ENCODE assay signal across 18 cellular contexts in the genomic region with DNA sequence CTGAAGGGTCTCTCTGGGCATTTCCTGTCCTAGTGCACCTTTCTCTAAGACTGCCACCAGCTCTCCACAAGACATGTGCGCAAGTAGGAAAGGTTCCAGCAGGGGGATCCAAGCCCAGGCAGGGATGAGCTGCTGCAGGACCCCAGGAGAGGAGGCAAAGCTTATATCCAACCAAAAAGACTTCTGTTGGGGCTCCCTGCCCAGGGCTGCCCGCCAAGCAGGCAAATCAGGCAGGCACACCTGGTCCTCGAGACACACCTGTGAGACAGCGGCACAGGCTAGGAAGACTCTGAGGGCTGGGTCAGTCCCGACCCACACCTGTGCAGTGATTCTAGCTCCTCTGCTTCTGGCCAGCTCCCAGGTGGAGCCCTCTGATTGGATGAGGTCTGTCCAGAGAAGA.
DNase-seq lines count a peak whose midpoint lies in the region; ATAC-seq and TF ChIP-seq lines count a peak whose summit lies in the region.
"Had no signal": no experiment of that assay in that cellular context is flagged by ENCODE, and none has a peak within 500 bp of the region (broad histone marks: within the 10 kb centered on the region; RNA-seq: fewer than 3 reads in every experiment).

No MANE protein-coding gene starts in this region.

- TF ChIP-seq POLR2A in HCT116 (IDR thresholded peaks at IDR 0.05; ENCODE audit: borderline replicate concordance, extremely low read depth, insufficient read depth, insufficient read length), result no peak

- no peak overlapping the region for H2AK5ac ChIP-seq in mesendoderm (ENCODE audit: low read length)

- H3K4me3 Mint-ChIP-seq in endodermal cell, result no peak overlapping the region
- no peak overlapping the region for H3K4me3 Mint-ChIP-seq in T-cell
- H3K4me3 Mint-ChIP-seq: CD4-positive, CD25-positive, alpha-beta regulatory T cell had no signal

- DNase-seq in ELF-1 (ENCODE audit: low read depth, low spot score) (peak; percentile 13), HCT116 (ENCODE audit: low read depth, low spot score) (no peak), endodermal cell (peak; percentile 79), mesendoderm (peak; percentile 67), NCI-H345 treated with DMSO at 0.1 percent for 48 hours (lab: John Stamatoyannopoulos, UW; ENCODE audit: unreplicated experiment) (no peak), T-cell (no peak)
- no peak for DNase-seq in stimulated activated CD4-positive, alpha-beta T cell treated with anti-CD3 and anti-CD28 coated beads, Interleukin-1b, Interleukin-23, amount 100 ng/mL, for 48 hours
- DNase-seq: CD4-positive, CD25-positive, alpha-beta regulatory T cell; EL; NCI-H1048; NCI-H146; NCI-H2081; NCI-H2227 treated with DMSO at 0.1 percent for 48 hours; NCI-H524 treated with DMSO at 0.1 percent for 48 hours; PC-9 had no signal

- H3K27me3 ChIP-seq in HCT116 (ENCODE audit: insufficient read depth, low read length) (no peaks in the 10 kb centered on the region), endodermal cell (ENCODE audit: control insufficient read depth, insufficient read depth, low read length, poor library complexity, severe bottlenecking) (peaks cover 28% of the 10 kb centered on the region), mesendoderm (ENCODE audit: insufficient read depth, low read length, poor library complexity) (no peaks in the 10 kb centered on the region)
- H3K27me3 ChIP-seq: SJSA1 had no signal

- H3K4me3 ChIP-seq in HCT116 (replicated peaks in 1 of 2; ENCODE audit: low read depth in 1 of 2, low read length in 2 of 2) (no peak overlapping the region), endodermal cell (ENCODE audit: low read length) (no peak overlapping the region), mesendoderm (ENCODE audit: low read length) (no peak overlapping the region)
- H3K4me3 ChIP-seq: PC-9, SJSA1 had no signal

- H3K36me3 ChIP-seq in HCT116 (ENCODE audit: control insufficient read depth in 1 of 2, insufficient read depth in 2 of 2, low read length in 2 of 2) (no peaks in the 10 kb centered on the region), endodermal cell (ENCODE audit: control insufficient read depth, insufficient read depth, low read length) (no peaks in the 10 kb centered on the region), mesendoderm (ENCODE audit: control insufficient read depth, insufficient read depth, low read length) (no peaks in the 10 kb centered on the region)
- H3K36me3 ChIP-seq: SJSA1 had no signal

- H3K27ac Mint-ChIP-seq in endodermal cell (no peak overlapping the region), T-cell (no peak overlapping the region)
- H3K27ac Mint-ChIP-seq: CD4-positive, CD25-positive, alpha-beta regulatory T cell had no signal

- H3K27me3 Mint-ChIP-seq in endodermal cell (ENCODE audit: insufficient read depth), result peaks cover 7% of the 10 kb centered on the region
- H3K27me3 Mint-ChIP-seq in T-cell, result peaks cover 0 to 4% of the 10 kb centered on the region in 2 donors

- H2BK120ac ChIP-seq in mesendoderm (ENCODE audit: low read depth, low read length), result no peak overlapping the region

- no peaks in the 10 kb centered on the region for H3K79me2 ChIP-seq in HCT116 (ENCODE audit: insufficient read depth, low read length)
- H3K79me2 ChIP-seq in mesendoderm (ENCODE audit: control insufficient read depth, insufficient read depth, low read length), result no peaks in the 10 kb centered on the region

- H3K56ac ChIP-seq in mesendoderm (ENCODE audit: low read length), result no peak overlapping the region

- BruUV-seq in HCT116 (replicated peaks; lab: Mats Ljungman, UMichigan), result no TSS peak

- ATAC-seq in HCT116 (peak; percentile 40; the same call in 1 of the 2 replicates), HG03521 (IDR thresholded peaks at IDR 0.05; ENCODE audit: unreplicated experiment) (no peak), T-cell (replicated peaks in 1 of 4) (no peak)

- H3K9ac ChIP-seq in HCT116 (ENCODE audit: low read length) (no peak overlapping the region), endodermal cell (ENCODE audit: extremely low read depth, low read length, poor library complexity, severe bottlenecking) (no peak overlapping the region), mesendoderm (ENCODE audit: low read length) (no peak overlapping the region)
- H3K9ac ChIP-seq: KMS-11 had no signal

- POLR2A ChIA-PET in HCT116 (lab: Charles Lee), result no interaction called here
- POLR2A ChIA-PET in T-cell (lab: Charles Lee), result no interaction called here

- H2BK5ac ChIP-seq in mesendoderm (ENCODE audit: low read length), result no peak overlapping the region

- no peaks in the 10 kb centered on the region for H3K9me2 ChIP-seq in HCT116 (ENCODE audit: insufficient read depth)

- H3K27ac ChIP-seq in HCT116 (ENCODE audit: low read depth, low read length), result no peak overlapping the region
- no peak overlapping the region for H3K27ac ChIP-seq in endodermal cell (ENCODE audit: low read depth, low read length)
- H3K27ac ChIP-seq in mesendoderm (ENCODE audit: low read depth, low read length), result no peak overlapping the region
- H3K27ac ChIP-seq: KMS-11, PC-9, SJSA1 had no signal

- no peak for TF ChIP-seq RAD21 in HCT116 (IDR thresholded peaks at IDR 0.05; ENCODE audit: low read depth)

- CTCF ChIA-PET in HCT116 (lab: Charles Lee), result no interaction called here
- CTCF ChIA-PET in T-cell (lab: Charles Lee), result no interaction called here

- H3K9me3 Mint-ChIP-seq in endodermal cell (no peaks in the 10 kb centered on the region), T-cell (no peaks in the 10 kb centered on the region)
- H3K9me3 Mint-ChIP-seq: CD4-positive, CD25-positive, alpha-beta regulatory T cell had no signal

- H3K79me1 ChIP-seq in mesendoderm (ENCODE audit: low read length), result no peaks in the 10 kb centered on the region

- RAD21 ChIA-PET in HCT116 (lab: Charles Lee; ENCODE audit: low non-redundant PET in 1 of 2, low total read pairs in 2 of 2, uncharacterized antibody in 2 of 2, unreplicated experiment in 2 of 2), result no interaction called here

- H4K20me1 ChIP-seq in HCT116 (ENCODE audit: insufficient read depth), result no peaks in the 10 kb centered on the region

- H3K4me1 ChIP-seq in HCT116 (ENCODE audit: control insufficient read depth in 1 of 2, insufficient read depth in 2 of 2, low read length in 2 of 2), result peaks cover 10 to 12% of the 10 kb centered on the region in 2 experiments; a peak in 3 of 4 replicates
- H3K4me1 ChIP-seq in endodermal cell (ENCODE audit: control insufficient read depth, insufficient read depth, low read length), result peaks cover 19% of the 10 kb centered on the region
- H3K4me1 ChIP-seq in mesendoderm (ENCODE audit: control insufficient read depth, low read depth, low read length), result peaks cover 14% of the 10 kb centered on the region

- H4K5ac ChIP-seq in mesendoderm (ENCODE audit: low read length), result no peak overlapping the region

- no peak overlapping the region for H2BK15ac ChIP-seq in mesendoderm (replicated peaks; ENCODE audit: low read depth)

- no peak overlapping the region for H4K8ac ChIP-seq in mesendoderm (ENCODE audit: low read depth, low read length)

- H3K4me2 ChIP-seq in HCT116 (ENCODE audit: low read length), result no peak overlapping the region
- H3K4me2 ChIP-seq in mesendoderm (ENCODE audit: low read length), result no peak overlapping the region
- H3K4me2 ChIP-seq: KMS-11, PC-9 had no signal

- H3K9me3 ChIP-seq in HCT116 (ENCODE audit: control insufficient read depth in 1 of 2, insufficient read depth in 1 of 2, low read depth in 1 of 2, low read length in 2 of 2), result no peaks in the 10 kb centered on the region
- no peaks in the 10 kb centered on the region for H3K9me3 ChIP-seq in endodermal cell (ENCODE audit: control insufficient read depth, low read length)
- H3K9me3 ChIP-seq: SJSA1 had no signal

- H3K36me3 Mint-ChIP-seq in endodermal cell (ENCODE audit: low read depth) (no peaks in the 10 kb centered on the region), T-cell (no peaks in the 10 kb centered on the region)
- H3K36me3 Mint-ChIP-seq: CD4-positive, CD25-positive, alpha-beta regulatory T cell had no signal

- H2AFZ ChIP-seq in HCT116 (ENCODE audit: low read depth, low read length, poor library complexity, severe bottlenecking), result no peak overlapping the region
- H2AFZ ChIP-seq: PC-9 had no signal

- TF ChIP-seq CTCF in HCT116 (IDR thresholded peaks at IDR 0.05 in 2 of 3, conservative IDR thresholded peaks at IDR 0.05 in 1 of 3; ENCODE audit: borderline replicate concordance in 1 of 3, insufficient read depth in 1 of 3, low read depth in 2 of 3, low read length in 2 of 3) (no peak), endodermal cell (conservative IDR thresholded peaks at IDR 0.05) (peak; percentile 71)

- no peak overlapping the region for H3K18ac ChIP-seq in mesendoderm (ENCODE audit: low read length)

- WGBS in endodermal cell (ENCODE audit: insufficient coverage in 1 of 2, insufficient read length in 1 of 2), 2 experiments, result 72% methylated on average over 5 of the region's 5 CpGs; no CpG with 5 or more reads in 1 of the 2 experiments
- WGBS in mesendoderm (ENCODE audit: extremely low coverage, insufficient coverage, low lambda C conversion rate), result no CpG with 5 or more reads among the region's 5 CpGs

- peaks cover 40% of the 10 kb centered on the region for H3K4me1 Mint-ChIP-seq in endodermal cell
- no peaks in the 10 kb centered on the region for H3K4me1 Mint-ChIP-seq in T-cell

- H3K4ac ChIP-seq in mesendoderm (ENCODE audit: low read depth, low read length), result no peak overlapping the region

- H3K23ac ChIP-seq in mesendoderm (ENCODE audit: low read length), result no peak overlapping the region

- intact Hi-C loops in HCT116 (cut with micrococcal nuclease), result no loop called here

TF ChIP-seq in HCT116, 20 proteins besides CTCF, POLR2A, EP300 and RAD21:
- TF ChIP-seq, protein P1, sequence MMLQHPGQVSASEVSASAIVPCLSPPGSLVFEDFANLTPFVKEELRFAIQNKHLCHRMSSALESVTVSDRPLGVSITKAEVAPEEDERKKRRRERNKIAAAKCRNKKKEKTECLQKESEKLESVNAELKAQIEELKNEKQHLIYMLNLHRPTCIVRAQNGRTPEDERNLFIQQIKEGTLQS (IDR thresholded peaks at IDR 0.05), result no peak
- TF ChIP-seq FOSL1 (IDR thresholded peaks at IDR 0.05; ENCODE audit: low read depth) (no peak), EGR1 (IDR thresholded peaks at IDR 0.05; ENCODE audit: low read depth) (no peak), SIN3A (IDR thresholded peaks at IDR 0.05; ENCODE audit: low read depth) (no peak), ELF1 (IDR thresholded peaks at IDR 0.05; ENCODE audit: borderline replicate concordance, low read depth) (no peak), ZFX (IDR thresholded peaks at IDR 0.05) (no peak), YY1 (IDR thresholded peaks at IDR 0.05; ENCODE audit: extremely low read depth, insufficient replicate concordance, low read depth, low read length) (no peak), SP1 (IDR thresholded peaks at IDR 0.05; ENCODE audit: low read depth) (no peak), EZH2 (IDR thresholded peaks at IDR 0.05) (no peak), SRF (IDR thresholded peaks at IDR 0.05; ENCODE audit: low read depth) (no peak), EZH2phosphoT487 (IDR thresholded peaks at IDR 0.05; ENCODE audit: borderline replicate concordance) (no peak)
- TF ChIP-seq, protein P2, sequence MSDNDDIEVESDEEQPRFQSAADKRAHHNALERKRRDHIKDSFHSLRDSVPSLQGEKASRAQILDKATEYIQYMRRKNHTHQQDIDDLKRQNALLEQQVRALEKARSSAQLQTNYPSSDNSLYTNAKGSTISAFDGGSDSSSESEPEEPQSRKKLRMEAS (IDR thresholded peaks at IDR 0.05), result no peak
TF ChIP-seq in HCT116: peak in this region for 0.

Comparison
In these comparisons a context has a peak if more than half of its experiments do, and no peak if none do; other contexts are left out.
1. DNase-seq: peak in ELF-1 (single experiment), endodermal cell (single experiment) and mesendoderm (single experiment); none in HCT116 (single experiment), NCI-H345 treated with DMSO at 0.1 percent for 48 hours (single experiment), stimulated activated CD4-positive, alpha-beta T cell treated with anti-CD3 and anti-CD28 coated beads, Interleukin-1b, Interleukin-23, amount 100 ng/mL, for 48 hours (single experiment) and T-cell (0 of 34).